ENCODE assay signal across 8 cellular contexts in genomic region chr17:82647593-82648164, GRCh38. TPM values are rescaled to one million over a fixed set of nuclear protein-coding genes. Genes with fewer than 3 reads are reported as not detected.
DNase-seq lines count a peak whose midpoint lies in the region; ATAC-seq, FAIRE-seq and TF ChIP-seq lines count a peak whose summit lies in the region.

No MANE protein-coding gene starts in this region.

- H3K4me3 ChIP-seq in bronchial epithelial cell (ENCODE audit: low read depth, low read length) (peak overlapping the region; percentile 95), liver (ENCODE audit: low read depth in 1 of 3, low read length in 3 of 3) (peak overlapping the region; percentile 80 to 94 (median 89))

- H3K36me3 ChIP-seq in bronchial epithelial cell (ENCODE audit: control insufficient read depth, insufficient read depth, low read length) (peaks cover 3% of the 10 kb centered on the region), liver (ENCODE audit: control insufficient read depth in 4 of 4, insufficient read depth in 3 of 4, low read depth in 1 of 4, low read length in 3 of 4) (peaks cover 0 to 14% (median 10%) of the 10 kb centered on the region in 4 donors)

- no peak for FAIRE-seq in bronchial epithelial cell (lab: Jason Lieb, UNC)

- H3K27me3 ChIP-seq in bronchial epithelial cell (ENCODE audit: control insufficient read depth, insufficient read depth, low read length) (no peaks in the 10 kb centered on the region), liver (ENCODE audit: control insufficient read depth in 4 of 4, insufficient read depth in 4 of 4, low read length in 3 of 4) (no peaks in the 10 kb centered on the region)

- DNase-seq in NCI-H748 (lab: John Stamatoyannopoulos, UW; ENCODE audit: unreplicated experiment) (peak; percentile 37), NCI-H748 treated with DMSO at 0.1 percent for 48 hours (lab: John Stamatoyannopoulos, UW) (no peak), UCSD-AML1 (lab: John Stamatoyannopoulos, UW; ENCODE audit: unreplicated experiment) (peak; percentile 45), bronchial epithelial cell (ENCODE audit: low read depth) (no peak), inferior parietal cortex (ENCODE audit: extremely low spot score) (no peak)
- DNase-seq in stimulated activated CD8-positive, alpha-beta memory T cell treated with anti-CD3 and anti-CD28 coated beads, Interleukin-12 subunit alpha, Interleukin-12 subunit beta, amount 100 ng/mL, for 1 hour (ENCODE audit: low read depth) = peak; percentile 23

- under 1% methylated on average over 54 of the region's 54 CpGs for WGBS in liver

- H3K27ac ChIP-seq in liver (ENCODE audit: low read depth in 1 of 2, low read length in 2 of 2) = peak overlapping the region; percentile 85 to 92

- H3K9me3 ChIP-seq in liver (ENCODE audit: control insufficient read depth in 4 of 4, low read length in 3 of 4) = no peaks in the 10 kb centered on the region

- TF ChIP-seq CTCF in bronchial epithelial cell (IDR thresholded peaks at IDR 0.05; ENCODE audit: insufficient read depth, low read length, severe bottlenecking) = peak; percentile 23
- TF ChIP-seq CTCF in liver (IDR thresholded peaks at IDR 0.05; ENCODE audit: low read depth, low read length, missing input control) = no peak

- peak; percentile 12 for ATAC-seq in HG03108 (IDR thresholded peaks at IDR 0.05; ENCODE audit: unreplicated experiment)

- H3K9ac ChIP-seq in liver (ENCODE audit: low read depth in 1 of 2, low read length in 2 of 2) = peak overlapping the region; percentile 33 to 78

- TF ChIP-seq RAD21 in liver (IDR thresholded peaks at IDR 0.05) = no peak

- peaks cover 3 to 19% (median 14%) of the 10 kb centered on the region in 4 donors for H3K4me1 ChIP-seq in liver (ENCODE audit: control insufficient read depth in 4 of 4, insufficient read depth in 4 of 4, low read length in 3 of 4)

TF ChIP-seq in liver, 16 proteins besides CTCF, POLR2A, EP300 and RAD21:
- TF ChIP-seq FOXA1 (IDR thresholded peaks at IDR 0.05) (no peak), NR2F2 (IDR thresholded peaks at IDR 0.05) (no peak), JUND (IDR thresholded peaks at IDR 0.05) (no peak), SP1 (IDR thresholded peaks at IDR 0.05) (no peak), EGR1 (IDR thresholded peaks at IDR 0.05; ENCODE audit: low read depth in 2 of 2) (no peak), HNF4A (conservative IDR thresholded peaks at IDR 0.05) (no peak), REST (IDR thresholded peaks at IDR 0.05) (no peak), TAF1 (conservative IDR thresholded peaks at IDR 0.05) (no peak)
- TF ChIP-seq, protein P1, sequence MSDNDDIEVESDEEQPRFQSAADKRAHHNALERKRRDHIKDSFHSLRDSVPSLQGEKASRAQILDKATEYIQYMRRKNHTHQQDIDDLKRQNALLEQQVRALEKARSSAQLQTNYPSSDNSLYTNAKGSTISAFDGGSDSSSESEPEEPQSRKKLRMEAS (IDR thresholded peaks at IDR 0.05) = no peak
- TF ChIP-seq, protein P2, sequence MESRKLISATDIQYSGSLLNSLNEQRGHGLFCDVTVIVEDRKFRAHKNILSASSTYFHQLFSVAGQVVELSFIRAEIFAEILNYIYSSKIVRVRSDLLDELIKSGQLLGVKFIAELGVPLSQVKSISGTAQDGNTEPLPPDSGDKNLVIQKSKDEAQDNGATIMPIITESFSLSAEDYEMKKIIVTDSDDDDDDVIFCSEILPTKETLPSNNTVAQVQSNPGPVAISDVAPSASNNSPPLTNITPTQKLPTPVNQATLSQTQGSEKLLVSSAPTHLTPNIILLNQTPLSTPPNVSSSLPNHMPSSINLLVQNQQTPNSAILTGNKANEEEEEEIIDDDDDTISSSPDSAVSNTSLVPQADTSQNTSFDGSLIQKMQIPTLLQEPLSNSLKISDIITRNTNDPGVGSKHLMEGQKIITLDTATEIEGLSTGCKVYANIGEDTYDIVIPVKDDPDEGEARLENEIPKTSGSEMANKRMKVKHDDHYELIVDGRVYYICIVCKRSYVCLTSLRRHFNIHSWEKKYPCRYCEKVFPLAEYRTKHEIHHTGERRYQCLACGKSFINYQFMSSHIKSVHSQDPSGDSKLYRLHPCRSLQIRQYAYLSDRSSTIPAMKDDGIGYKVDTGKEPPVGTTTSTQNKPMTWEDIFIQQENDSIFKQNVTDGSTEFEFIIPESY (IDR thresholded peaks at IDR 0.05) = no peak

RNA-seq across cellular contexts. Expression of gene WDR45B, which starts 0.6 kb away (rescaled TPM):
- total RNA-seq in bronchial epithelial cell (90.8 and 94.7 TPM in 2 replicates), liver (10 to 100 TPM; 28.2 to 40.9 TPM)
- 10 to 100 TPM; 25.4 to 30.2 TPM for polyA plus RNA-seq in liver

RNA-seq across cellular contexts. Expression of gene RAB40B, which starts 50.8 kb away (rescaled TPM):
- total RNA-seq in bronchial epithelial cell (3.4 and 4.9 TPM in 2 replicates), liver (1 to 10 TPM; 2.9 to 9.6 TPM)
- 10 to 100 TPM; 11.4 to 12.1 TPM for polyA plus RNA-seq in liver

Comparison
In these comparisons a context has a peak if more than half of its experiments do, and no peak if none do; other contexts are left out.
1. DNase-seq: peak in NCI-H748 (single experiment), UCSD-AML1 (single experiment) and stimulated activated CD8-positive, alpha-beta memory T cell treated with anti-CD3 and anti-CD28 coated beads, Interleukin-12 subunit alpha, Interleukin-12 subunit beta, amount 100 ng/mL, for 1 hour (single experiment); none in NCI-H748 treated with DMSO at 0.1 percent for 48 hours (single experiment), bronchial epithelial cell (single experiment) and inferior parietal cortex (single experiment).